Comparison of ENCODE assay signal across 20 cellular contexts in genomic region chr2:196486145-196486544, GRCh38.
DNase-seq lines count a peak whose midpoint lies in the region; ATAC-seq and TF ChIP-seq lines count a peak whose summit lies in the region.
"Had no signal": no experiment of that assay in that cellular context is flagged by ENCODE, and none has a peak within 500 bp of the region (broad histone marks: within the 10 kb centered on the region; RNA-seq: fewer than 3 reads in every experiment).

No MANE protein-coding gene starts in this region.

- H3K36me3 ChIP-seq in brain microvascular endothelial cell (replicated peaks) (no peaks in the 10 kb centered on the region), heart right ventricle (no peaks in the 10 kb centered on the region)
- H3K36me3 ChIP-seq: tibial nerve had no signal

- H3K4me1 ChIP-seq in heart right ventricle: peaks cover 0 to 35% (median 10%) of the 10 kb centered on the region in 9 donors

- H3K27ac ChIP-seq in brain microvascular endothelial cell (no peak overlapping the region), heart right ventricle (peak overlapping the region in 4 of 10 donors; percentile 5 to 39 (median 20))
- H3K27ac ChIP-seq: tibial nerve had no signal

- DNase-seq in NCI-H510A (lab: John Stamatoyannopoulos, UW): peak; percentile 25
- peak; percentile 29 for DNase-seq in brain microvascular endothelial cell
- no peak for DNase-seq in heart right ventricle
- peak; percentile 85 for DNase-seq in skeletal muscle cell (ENCODE audit: low read depth)
- no peak for DNase-seq in COLO829 (ENCODE audit: low spot score)
- no peak for DNase-seq in NCI-H1694 treated with DMSO at 0.1 percent for 48 hours (lab: John Stamatoyannopoulos, UW)
- no peak for DNase-seq in activated CD4-positive, CD25-positive, alpha-beta regulatory T cell treated with anti-CD3 and anti-CD28 coated beads, Interleukin-2, amount 50 U/mL, for 72 hours
- DNase-seq in amniotic stem cell (lab: John Stamatoyannopoulos, UW): no peak
- DNase-seq: activated CD4-positive, alpha-beta T cell treated with anti-CD3 and anti-CD28 coated beads, Interleukin-2, amount 10 ng/mL, durations not matched to agents 7 days and 5 days; activated gamma-delta T cell treated with Interleukin-2 at 50 U/mL for 16 hours; COR-L47; Kasumi-1; left colon; mucosa of descending colon; NCI-H1092; NCI-H2081 treated with DMSO at 0.1 percent for 48 hours; NCI-H524 treated with DMSO at 0.1 percent for 48 hours; SHP77; T-helper 1 cell had no signal

- no peaks in the 10 kb centered on the region for H3K9me3 ChIP-seq in heart right ventricle
- H3K9me3 ChIP-seq: mucosa of descending colon, tibial nerve had no signal

- in situ Hi-C loops in brain microvascular endothelial cell (cut with HindIII; ENCODE audit: low pct_ligation_motif_present, low sequenced_read_pairs): no loop called here

- ATAC-seq in heart right ventricle: peak in 6 of 8 donors; percentile 33 to 75 (median 66)
- ATAC-seq: left colon, mucosa of descending colon had no signal

- WGBS in heart right ventricle, 2 donors: 55 to 57% methylated on average over 3 of the region's 3 CpGs

- TF ChIP-seq CTCF in brain microvascular endothelial cell (IDR thresholded peaks at IDR 0.05; ENCODE audit: low read depth, low read length, missing control alignments): no peak
- TF ChIP-seq CTCF in heart right ventricle (IDR thresholded peaks at IDR 0.05): no peak

- H3K4me3 ChIP-seq in brain microvascular endothelial cell (ENCODE audit: low read depth, low read length): no peak overlapping the region
- H3K4me3 ChIP-seq in heart right ventricle: no peak overlapping the region
- no peak overlapping the region for H3K4me3 ChIP-seq in skeletal muscle cell (ENCODE audit: low read depth, low read length)
- H3K4me3 ChIP-seq: mucosa of descending colon, tibial nerve had no signal

- intact Hi-C loops in heart right ventricle (cut with DNase I): no loop called here

- H3K27me3 ChIP-seq in brain microvascular endothelial cell (replicated peaks): no peaks in the 10 kb centered on the region
- H3K27me3 ChIP-seq in heart right ventricle: no peaks in the 10 kb centered on the region
- H3K27me3 ChIP-seq: tibial nerve had no signal

Comparison
In these comparisons a context has a peak if more than half of its experiments do, and no peak if none do; other contexts are left out.
1. DNase-seq: peak in NCI-H510A (single experiment), brain microvascular endothelial cell (single experiment) and skeletal muscle cell (single experiment); none in heart right ventricle (0 of 2), COLO829 (single experiment), NCI-H1694 treated with DMSO at 0.1 percent for 48 hours (single experiment), activated CD4-positive, CD25-positive, alpha-beta regulatory T cell treated with anti-CD3 and anti-CD28 coated beads, Interleukin-2, amount 50 U/mL, for 72 hours (single experiment) and amniotic stem cell (single experiment).